Comparison of ENCODE assay signal across 8 cellular contexts in genomic region chr2:226797289-226797988, GRCh38. TPM values are rescaled to one million over a fixed set of nuclear protein-coding genes. Genes with fewer than 3 reads are reported as not detected.
DNase-seq lines count a peak whose midpoint lies in the region; ATAC-seq and TF ChIP-seq lines count a peak whose summit lies in the region.

No MANE protein-coding gene starts in this region.

- H3K27me3 ChIP-seq in CD8-positive, alpha-beta T cell (ENCODE audit: insufficient read depth, low read length) = no peaks in the 10 kb centered on the region

- no peaks in the 10 kb centered on the region for H3K9me3 Mint-ChIP-seq in CD8-positive, alpha-beta T cell
- no peaks in the 10 kb centered on the region for H3K9me3 Mint-ChIP-seq in progenitor cell of endocrine pancreas (ENCODE audit: low read depth)

- peaks cover 53% of the 10 kb centered on the region for H3K4me1 Mint-ChIP-seq in CD8-positive, alpha-beta T cell (ENCODE audit: low read depth)
- H3K4me1 Mint-ChIP-seq in progenitor cell of endocrine pancreas (ENCODE audit: low read depth) = peaks cover 43% of the 10 kb centered on the region

- H3K27ac ChIP-seq in CD8-positive, alpha-beta T cell (ENCODE audit: low read depth, low read length) = no peak overlapping the region

- ATAC-seq in CD8-positive, alpha-beta T cell = no peak
- no peak for ATAC-seq in GM21737 (IDR thresholded peaks at IDR 0.05; ENCODE audit: unreplicated experiment)
- no peak for ATAC-seq in GM21576 (IDR thresholded peaks at IDR 0.05; ENCODE audit: unreplicated experiment)
- no peak for ATAC-seq in HG03571 (IDR thresholded peaks at IDR 0.05; ENCODE audit: unreplicated experiment)

- no peaks in the 10 kb centered on the region for H3K36me3 ChIP-seq in CD8-positive, alpha-beta T cell (ENCODE audit: insufficient read depth, low read length)

- H3K27me3 Mint-ChIP-seq in CD8-positive, alpha-beta T cell (ENCODE audit: low read depth) = no peaks in the 10 kb centered on the region
- H3K27me3 Mint-ChIP-seq in progenitor cell of endocrine pancreas = no peaks in the 10 kb centered on the region

- H3K27ac Mint-ChIP-seq in CD8-positive, alpha-beta T cell = no peak overlapping the region
- H3K27ac Mint-ChIP-seq in progenitor cell of endocrine pancreas = no peak overlapping the region

- peaks cover 2% of the 10 kb centered on the region for H3K36me3 Mint-ChIP-seq in CD8-positive, alpha-beta T cell
- H3K36me3 Mint-ChIP-seq in progenitor cell of endocrine pancreas (ENCODE audit: insufficient read depth) = peaks cover 20% of the 10 kb centered on the region

- no peak for TF ChIP-seq CTCF in CD8-positive, alpha-beta T cell (IDR thresholded peaks at IDR 0.05)
- TF ChIP-seq CTCF in foreskin fibroblast (IDR thresholded peaks at IDR 0.05; ENCODE audit: low read depth, low read length) (no peak), progenitor cell of endocrine pancreas (IDR thresholded peaks at IDR 0.05; ENCODE audit: unreplicated experiment) (no peak)

- H3K4me3 ChIP-seq in CD8-positive, alpha-beta T cell (ENCODE audit: low read depth, low read length) = no peak overlapping the region
- peak overlapping the region; percentile 67 to 79 for H3K4me3 ChIP-seq in foreskin fibroblast (ENCODE audit: low read depth in 1 of 2, low read length in 2 of 2)

- CTCF ChIA-PET in CD8-positive, alpha-beta T cell (lab: Charles Lee) = interaction anchor here (0.8 to 4.0 kb wide), 5 partner anchors 8 to 908 kb away, joined by 3 to 33 read pairs (median 3); no protein-coding TSS in a partner anchor

- peak overlapping the region; percentile 92 for H3K4me3 Mint-ChIP-seq in CD8-positive, alpha-beta T cell
- H3K4me3 Mint-ChIP-seq in progenitor cell of endocrine pancreas (ENCODE audit: low read depth) = peak overlapping the region; percentile 87

- intact Hi-C loops in CD8-positive, alpha-beta T cell (cut with DNase I, micrococcal nuclease) = loop anchor here (10.0 kb wide), 3 partner anchors 1753 to 1853 kb away; partner anchors contain the start of gene DOCK10 (in 1 of the 2)

- DNase-seq in CD8-positive, alpha-beta T cell = peak in 1 of 7 experiments; percentile 20
- peak; percentile 92 for DNase-seq in SIG-M5 treated with dmso at 0.1 percent for 504 hours (lab: John Stamatoyannopoulos, UW; ENCODE audit: unreplicated experiment)
- DNase-seq in foreskin fibroblast = peak; percentile 75 to 88
- no peak for DNase-seq in progenitor cell of endocrine pancreas (ENCODE audit: low spot score, unreplicated experiment)
- no peak for DNase-seq in activated CD8-positive, alpha-beta memory T cell treated with anti-CD3 and anti-CD28 coated beads, Interleukin-2, amount 50 U/mL, for 48 hours

- H3K4me1 ChIP-seq in CD8-positive, alpha-beta T cell (ENCODE audit: insufficient read depth, low read length) = peaks cover 28% of the 10 kb centered on the region

- H3K9me3 ChIP-seq in CD8-positive, alpha-beta T cell (ENCODE audit: low read length) = no peaks in the 10 kb centered on the region

- POLR2A ChIA-PET in CD8-positive, alpha-beta T cell (lab: Charles Lee) = interaction anchor here (0.7 to 6.1 kb wide), 3 partner anchors 25 to 107 kb away, joined by 3 to 66 read pairs (median 3); partner anchors contain the start of gene RHBDD1

RNA-seq across cellular contexts. Expression of gene IRS1, which starts 2.2 kb away (rescaled TPM):
- total RNA-seq in CD8-positive, alpha-beta T cell = 1 to 10 TPM; 5.6 to 5.9 TPM
- 17.1 and 20.5 TPM in 2 replicates for total RNA-seq in progenitor cell of endocrine pancreas

RNA-seq across cellular contexts. Expression of gene RHBDD1, which starts 38.4 kb away (rescaled TPM):
- 10 to 100 TPM; 29.7 to 30.9 TPM for total RNA-seq in CD8-positive, alpha-beta T cell
- total RNA-seq in progenitor cell of endocrine pancreas = 31.0 and 32.7 TPM in 2 replicates

Comparison
In these comparisons a context has a peak if more than half of its experiments do, and no peak if none do; other contexts are left out.
1. DNase-seq: peak in SIG-M5 treated with dmso at 0.1 percent for 504 hours (single experiment) and foreskin fibroblast (2 of 2); none in progenitor cell of endocrine pancreas (single experiment) and activated CD8-positive, alpha-beta memory T cell treated with anti-CD3 and anti-CD28 coated beads, Interleukin-2, amount 50 U/mL, for 48 hours (single experiment).